In genomic region chr20:5153612-5154542, GRCh38 we compare ENCODE assay signal across 2 cellular contexts.
TF ChIP-seq lines count a peak whose summit lies in the region.

No MANE protein-coding gene starts in this region.

TF ChIP-seq in GM23338, 12 proteins besides CTCF, POLR2A, EP300 and RAD21:
- TF ChIP-seq ETS1 (IDR thresholded peaks at IDR 0.05) (no peak), ZNF114 (CRISPR knock-in tag; IDR thresholded peaks at IDR 0.05) (no peak), EZH2phosphoT487 (IDR thresholded peaks at IDR 0.05; ENCODE audit: unreplicated experiment) (no peak), POLR2AphosphoS5 (IDR thresholded peaks at IDR 0.05; ENCODE audit: low read depth) (no peak), STAT1 (IDR thresholded peaks at IDR 0.05; ENCODE audit: unreplicated experiment) (no peak), REST (IDR thresholded peaks at IDR 0.05; ENCODE audit: unreplicated experiment) (no peak), JUNB (IDR thresholded peaks at IDR 0.05; ENCODE audit: unreplicated experiment) (no peak), ZNF462 (CRISPR knock-in tag; IDR thresholded peaks at IDR 0.05) (no peak), NANOG (IDR thresholded peaks at IDR 0.05; ENCODE audit: borderline replicate concordance) (no peak), ZNF331 (CRISPR knock-in tag; IDR thresholded peaks at IDR 0.05; ENCODE audit: low read depth) (no peak), CREB1 (CRISPR knock-in tag; IDR thresholded peaks at IDR 0.05; ENCODE audit: low read depth) (no peak), EZH2 (IDR thresholded peaks at IDR 0.05; ENCODE audit: low read depth, unreplicated experiment) (no peak)
TF ChIP-seq in GM23338: peak in this region for 0.

TF ChIP-seq in HepG2, 621 proteins besides CTCF, POLR2A, EP300 and RAD21 (continues in another document):
- TF ChIP-seq ZNF350 (CRISPR knock-in tag; IDR thresholded peaks at IDR 0.05; ENCODE audit: borderline replicate concordance, low read depth): peak; percentile 40; the same call in 1 of the 2 replicates
- TF ChIP-seq PATZ1 (CRISPR knock-in tag; IDR thresholded peaks at IDR 0.05): 0 out of 2 replicates have a peak, but pooled peaks have one; percentile 2
- no peak for TF ChIP-seq ZFP36L2 (CRISPR knock-in tag; IDR thresholded peaks at IDR 0.05)
- no peak for TF ChIP-seq MBD4 (IDR thresholded peaks at IDR 0.05; ENCODE audit: borderline replicate concordance, low read length)
- no peak for TF ChIP-seq AFF4 (CRISPR knock-in tag; IDR thresholded peaks at IDR 0.05)
- no peak for TF ChIP-seq MNT (IDR thresholded peaks at IDR 0.05)
- TF ChIP-seq HNRNPUL1 (IDR thresholded peaks at IDR 0.05; ENCODE audit: low read depth, low read length): no peak
- TF ChIP-seq CENPBD1 (CRISPR knock-in tag; IDR thresholded peaks at IDR 0.05; ENCODE audit: borderline replicate concordance, low read depth): no peak
- peak; percentile 47 for TF ChIP-seq TEAD3 (CRISPR knock-in tag; optimal IDR thresholded peaks at IDR 0.05; ENCODE audit: borderline replicate concordance)
- TF ChIP-seq CENPT (CRISPR knock-in tag; IDR thresholded peaks at IDR 0.05; ENCODE audit: low read depth): no peak
- no peak for TF ChIP-seq SMC3 (IDR thresholded peaks at IDR 0.05; ENCODE audit: low read length)
- no peak for TF ChIP-seq GATAD2A (CRISPR knock-in tag; IDR thresholded peaks at IDR 0.05)
- TF ChIP-seq IKZF5 (CRISPR knock-in tag; IDR thresholded peaks at IDR 0.05): 0 out of 2 replicates have a peak, but pooled peaks have one; percentile 16
- no peak for TF ChIP-seq GMEB2 (CRISPR knock-in tag; IDR thresholded peaks at IDR 0.05; ENCODE audit: low read depth)
- TF ChIP-seq NCOA5 (CRISPR knock-in tag; IDR thresholded peaks at IDR 0.05): no peak
- no peak for TF ChIP-seq RBM22 (optimal IDR thresholded peaks at IDR 0.05; ENCODE audit: low read length)
- no peak for TF ChIP-seq ELF1 (CRISPR knock-in tag; IDR thresholded peaks at IDR 0.05)
- TF ChIP-seq CREB1 (IDR thresholded peaks at IDR 0.05): 0 out of 2 replicates have a peak, but pooled peaks have one; percentile 21
- no peak for TF ChIP-seq CREB1 (CRISPR knock-in tag; IDR thresholded peaks at IDR 0.05)
- TF ChIP-seq TAF1 (CRISPR knock-in tag; IDR thresholded peaks at IDR 0.05): no peak
- 0 out of 2 replicates have a peak, but pooled peaks have one; percentile 47 for TF ChIP-seq MXD3 (CRISPR knock-in tag; IDR thresholded peaks at IDR 0.05)
- TF ChIP-seq ELF3 (CRISPR knock-in tag; IDR thresholded peaks at IDR 0.05): 0 out of 2 replicates have a peak, but pooled peaks have one; percentile 1
- TF ChIP-seq SETDB1 (CRISPR knock-in tag; IDR thresholded peaks at IDR 0.05; ENCODE audit: borderline replicate concordance): 0 out of 2 replicates have a peak, but pooled peaks have one; percentile 15
- 0 out of 2 replicates have a peak, but pooled peaks have one; percentile 25 for TF ChIP-seq POGK (CRISPR knock-in tag; conservative IDR thresholded peaks at IDR 0.05)
- TF ChIP-seq ZNF646 (CRISPR knock-in tag; IDR thresholded peaks at IDR 0.05): 0 out of 2 replicates have a peak, but pooled peaks have one; percentile 42
- peak; percentile 64; the same call in 1 of the 2 replicates for TF ChIP-seq MTERF4 (CRISPR knock-in tag; IDR thresholded peaks at IDR 0.05)
- TF ChIP-seq ZNF331 (CRISPR knock-in tag; IDR thresholded peaks at IDR 0.05): no peak
